In the genomic region with DNA sequence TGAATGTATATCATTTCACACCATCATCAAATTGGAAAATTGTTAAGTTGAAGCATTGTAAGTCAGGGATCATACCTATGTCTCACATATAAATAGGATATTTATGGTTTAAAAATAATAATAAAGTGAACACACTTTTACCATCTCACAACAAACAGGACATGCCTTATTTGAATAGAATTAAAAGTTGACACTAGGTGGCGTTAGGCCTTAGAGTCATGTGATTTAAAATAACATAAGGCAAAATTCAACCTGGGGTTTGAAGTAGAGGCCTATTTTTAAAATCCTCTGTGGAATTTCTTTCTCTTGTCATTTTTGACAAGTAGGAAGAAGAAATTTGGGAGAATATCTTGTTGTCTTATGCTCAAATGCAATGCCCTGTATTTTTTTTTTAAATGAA, we compare ENCODE assay signal across 12 cellular contexts.
DNase-seq lines count a peak whose midpoint lies in the region; ATAC-seq, FAIRE-seq and TF ChIP-seq lines count a peak whose summit lies in the region.
"Had no signal": no experiment of that assay in that cellular context is flagged by ENCODE, and none has a peak within 500 bp of the region (broad histone marks: within the 10 kb centered on the region; RNA-seq: fewer than 3 reads in every experiment).

No MANE protein-coding gene starts in this region.

- ATAC-seq in psoas muscle (peak in 1 of 4 donors; percentile 43), HG02870 (IDR thresholded peaks at IDR 0.05; ENCODE audit: unreplicated experiment) (no peak)
- ATAC-seq: HCT116 had no signal

- H3K4me1 ChIP-seq in psoas muscle = no peaks in the 10 kb centered on the region
- H3K4me1 ChIP-seq: BLaER1 had no signal

- no peak overlapping the region for H3K27ac ChIP-seq in psoas muscle
- H3K27ac ChIP-seq: BLaER1, thoracic aorta had no signal

- H3K4me3 ChIP-seq in LNCaP clone FGC (ENCODE audit: low read depth, low read length) (no peak overlapping the region), bronchial epithelial cell (ENCODE audit: low read depth, low read length) (no peak overlapping the region), psoas muscle (no peak overlapping the region)
- H3K4me3 ChIP-seq: BLaER1, thoracic aorta had no signal

- intact Hi-C loops in psoas muscle (cut with DNase I) = no loop called here

- 28 to 65% (median 33%) methylated on average over 1 of the region's 1 CpG for WGBS in psoas muscle, 3 donors

- FAIRE-seq in bronchial epithelial cell (lab: Jason Lieb, UNC) = no peak

- H3K27me3 ChIP-seq in bronchial epithelial cell (ENCODE audit: control insufficient read depth, insufficient read depth, low read length) (no peaks in the 10 kb centered on the region), psoas muscle (ENCODE audit: insufficient read depth in 3 of 3, low read length in 2 of 3) (peaks cover 0 to 2% (median 0%) of the 10 kb centered on the region in 3 donors)
- H3K27me3 ChIP-seq: BLaER1 had no signal

- H3K36me3 ChIP-seq in bronchial epithelial cell (ENCODE audit: control insufficient read depth, insufficient read depth, low read length) (no peaks in the 10 kb centered on the region), psoas muscle (ENCODE audit: insufficient read depth in 1 of 2, low read depth in 1 of 2) (no peaks in the 10 kb centered on the region)
- H3K36me3 ChIP-seq: BLaER1, thoracic aorta had no signal

- DNase-seq in NCI-H2171 treated with DMSO at 0.1 percent for 48 hours (lab: John Stamatoyannopoulos, UW) = peak; percentile 0
- no peak for DNase-seq in NCI-H2171 (lab: John Stamatoyannopoulos, UW)
- peak; percentile 7 for DNase-seq in LNCaP clone FGC (ENCODE audit: low read depth)
- DNase-seq in bronchial epithelial cell (ENCODE audit: low read depth) = peak; percentile 22
- no peak for DNase-seq in psoas muscle
- no peak for DNase-seq in NCI-H2107 (lab: John Stamatoyannopoulos, UW)
- DNase-seq in NCI-H524 treated with DMSO at 0.1 percent for 48 hours (lab: John Stamatoyannopoulos, UW) = no peak
- DNase-seq: aorta had no signal

- no peaks in the 10 kb centered on the region for H3K9me3 ChIP-seq in psoas muscle
- H3K9me3 ChIP-seq: thoracic aorta had no signal

- peak; percentile 45 for TF ChIP-seq CTCF in LNCaP clone FGC (IDR thresholded peaks at IDR 0.05; ENCODE audit: control insufficient read depth, extremely low read depth, insufficient read depth)
- TF ChIP-seq CTCF in bronchial epithelial cell (IDR thresholded peaks at IDR 0.05; ENCODE audit: insufficient read depth, low read length, severe bottlenecking) = no peak
- TF ChIP-seq CTCF in psoas muscle (IDR thresholded peaks at IDR 0.05) = peak; percentile 43

Comparison
In these comparisons a context has a peak if more than half of its experiments do, and no peak if none do; other contexts are left out.
1. DNase-seq: peak in NCI-H2171 treated with DMSO at 0.1 percent for 48 hours (single experiment), LNCaP clone FGC (single experiment) and bronchial epithelial cell (single experiment); none in NCI-H2171 (single experiment), psoas muscle (0 of 2), NCI-H2107 (single experiment) and NCI-H524 treated with DMSO at 0.1 percent for 48 hours (single experiment).